In the genomic region with DNA sequence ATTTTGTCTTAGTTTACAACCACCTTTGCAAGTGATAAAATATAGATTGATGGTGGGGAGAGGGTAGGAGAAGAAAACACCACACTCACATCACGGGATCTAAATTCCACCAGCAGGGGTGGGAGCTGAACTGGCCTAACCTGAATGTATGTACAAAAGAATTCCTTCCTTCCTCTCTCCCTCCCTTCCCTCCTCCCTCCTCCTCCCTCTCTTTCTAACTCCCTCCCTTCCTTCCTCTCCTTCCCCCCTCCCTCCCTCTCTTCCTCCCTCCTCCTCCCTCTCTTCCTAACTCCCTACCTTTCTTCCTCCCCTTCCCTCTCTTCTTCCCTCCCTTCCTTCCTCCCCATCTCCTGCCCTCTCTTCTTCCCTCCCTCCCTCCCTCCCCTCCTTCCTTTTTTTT, we compare ENCODE assay signal across 20 cellular contexts. TPM values are rescaled to one million over a fixed set of nuclear protein-coding genes. Genes with fewer than 3 reads are reported as not detected.
DNase-seq lines count a peak whose midpoint lies in the region; ATAC-seq and TF ChIP-seq lines count a peak whose summit lies in the region.
"Had no signal": no experiment of that assay in that cellular context is flagged by ENCODE, and none has a peak within 500 bp of the region (broad histone marks: within the 10 kb centered on the region; RNA-seq: fewer than 3 reads in every experiment).

No MANE protein-coding gene starts in this region.

- H3K9me3 Mint-ChIP-seq in H9 (no peaks in the 10 kb centered on the region; a peak in 1 of 5 replicates), endodermal cell (no peaks in the 10 kb centered on the region), immature natural killer cell (no peaks in the 10 kb centered on the region)
- no peaks in the 10 kb centered on the region for H3K9me3 Mint-ChIP-seq in stimulated activated effector memory CD8-positive, alpha-beta T cell treated with anti-CD3 and anti-CD28 coated beads, Interleukin-12 subunit alpha, Interleukin-12 subunit beta, amount 100 ng/mL, for 72 hours
- H3K9me3 Mint-ChIP-seq: CD4-positive, alpha-beta memory T cell had no signal

- H4K5ac ChIP-seq in H9 (ENCODE audit: insufficient read length, low read depth, low read length), result no peak overlapping the region

- DNase-seq in H9, result no peak
- DNase-seq in NCI-H69 (lab: John Stamatoyannopoulos, UW), result peak; percentile 28
- no peak for DNase-seq in endodermal cell
- DNase-seq in stimulated activated effector memory CD8-positive, alpha-beta T cell treated with anti-CD3 and anti-CD28 coated beads, Interleukin-12 subunit alpha, Interleukin-12 subunit beta, amount 100 ng/mL, for 72 hours (ENCODE audit: low spot score in 2 of 2), result no peak
- no peak for DNase-seq in immature natural killer cell
- DNase-seq in UCSD-AML1 (lab: John Stamatoyannopoulos, UW; ENCODE audit: unreplicated experiment), result no peak
- no peak for DNase-seq in vagina (ENCODE audit: extremely low spot score in 2 of 2)
- DNase-seq: Calu3; CD4-positive, alpha-beta memory T cell; H7; KG1; MV-4-11; NCI-H1417; NCI-H187; NCI-H226; NCI-H524 treated with DMSO at 0.1 percent for 48 hours; Peyer's patch had no signal

- no CpG with 5 or more reads among the region's 1 CpG for whole genome bisulfite sequencing in H9 (ENCODE audit: extremely low coverage, insufficient read length, low lambda C conversion rate)
- WGBS in endodermal cell (ENCODE audit: insufficient coverage in 1 of 2, insufficient read length in 1 of 2), 2 experiments, result 75% methylated on average over 1 of the region's 1 CpG; no CpG with 5 or more reads in 1 of the 2 experiments

- no peaks in the 10 kb centered on the region for H4K20me1 ChIP-seq in H9 (ENCODE audit: control insufficient read depth, insufficient read depth, insufficient read length)
- H4K20me1 ChIP-seq: BLaER1 had no signal

- no peak for ATAC-seq in stimulated activated effector memory CD8-positive, alpha-beta T cell treated with anti-CD3 and anti-CD28 coated beads, Interleukin-12 subunit alpha, Interleukin-12 subunit beta, amount 100 ng/mL, for 72 hours
- ATAC-seq in HG02763 (IDR thresholded peaks at IDR 0.05; ENCODE audit: unreplicated experiment), result no peak

- H3K23me2 ChIP-seq in H9 (ENCODE audit: insufficient read length, low read depth, low read length, poor library complexity, severe bottlenecking), result no peaks in the 10 kb centered on the region

- H3T11ph ChIP-seq in H9 (ENCODE audit: low read length), result no peak overlapping the region

- no peak overlapping the region for H2BK120ac ChIP-seq in H9 (ENCODE audit: low read depth, low read length, poor library complexity, severe bottlenecking)

- no peak overlapping the region for H3K4me2 ChIP-seq in H9 (ENCODE audit: insufficient read depth, insufficient read length, low read length)
- H3K4me2 ChIP-seq: BLaER1 had no signal

- H3K14ac ChIP-seq in H9 (ENCODE audit: insufficient read depth, low read length), result no peak overlapping the region

- no peak for TF ChIP-seq POLR2A in vagina (IDR thresholded peaks at IDR 0.05)

- H2BK20ac ChIP-seq in H9 (ENCODE audit: low read depth, low read length, poor library complexity, severe bottlenecking), result no peak overlapping the region

- no peak overlapping the region for H3K23ac ChIP-seq in H9 (ENCODE audit: insufficient read length, low read depth, low read length)

- H2BK5ac ChIP-seq in H9 (ENCODE audit: insufficient read length, low read length), result no peak overlapping the region

- no peak overlapping the region for H2BK12ac ChIP-seq in H9 (ENCODE audit: insufficient read length, low read depth, low read length)

- H3K27me3 ChIP-seq in H9 (ENCODE audit: insufficient read depth, low read length) (no peaks in the 10 kb centered on the region), endodermal cell (ENCODE audit: control insufficient read depth, insufficient read depth, low read length, poor library complexity, severe bottlenecking) (no peaks in the 10 kb centered on the region), vagina (no peaks in the 10 kb centered on the region)
- H3K27me3 ChIP-seq: BLaER1, Peyer's patch, SJSA1 had no signal

- H3K79me2 ChIP-seq in H9 (ENCODE audit: insufficient read depth, low read length), result no peaks in the 10 kb centered on the region

- H3K4me3 ChIP-seq in endodermal cell (ENCODE audit: low read length) (no peak overlapping the region), vagina (no peak overlapping the region)
- H3K4me3 ChIP-seq: BLaER1, Peyer's patch, SJSA1 had no signal

- no peaks in the 10 kb centered on the region for H3K9me3 ChIP-seq in H9 (ENCODE audit: control insufficient read depth, low read depth, low read length)
- H3K9me3 ChIP-seq in endodermal cell (ENCODE audit: control insufficient read depth, low read length), result no peaks in the 10 kb centered on the region
- H3K9me3 ChIP-seq in vagina, result no peaks in the 10 kb centered on the region
- H3K9me3 ChIP-seq: BLaER1, Peyer's patch, SJSA1 had no signal

- no peak overlapping the region for H3K18ac ChIP-seq in H9 (ENCODE audit: insufficient read length, low read depth, low read length)

- H4K91ac ChIP-seq in H9 (ENCODE audit: insufficient read length, low read depth, low read length), result no peak overlapping the region

- no peaks in the 10 kb centered on the region for H3K79me1 ChIP-seq in H9 (ENCODE audit: insufficient read depth, low read depth, low read length, poor library complexity, severe bottlenecking)

- no peak overlapping the region for H3K9ac ChIP-seq in H9 (ENCODE audit: extremely low read depth, insufficient read length, low read length)
- no peak overlapping the region for H3K9ac ChIP-seq in endodermal cell (ENCODE audit: extremely low read depth, low read length, poor library complexity, severe bottlenecking)
- H3K9ac ChIP-seq: BLaER1 had no signal

- H3K4me1 Mint-ChIP-seq in H9 (peaks cover 36 to 43% of the 10 kb centered on the region in 2 experiments), endodermal cell (peaks cover 34% of the 10 kb centered on the region), immature natural killer cell (peaks cover 49 to 87% of the 10 kb centered on the region in 2 donors)
- H3K4me1 Mint-ChIP-seq in stimulated activated effector memory CD8-positive, alpha-beta T cell treated with anti-CD3 and anti-CD28 coated beads, Interleukin-12 subunit alpha, Interleukin-12 subunit beta, amount 100 ng/mL, for 72 hours, result peaks cover 44% of the 10 kb centered on the region

- H3K27ac ChIP-seq in H9 (ENCODE audit: insufficient read length, low read depth, low read length), result no peak overlapping the region
- no peak overlapping the region for H3K27ac ChIP-seq in endodermal cell (ENCODE audit: low read depth, low read length)
- H3K27ac ChIP-seq in vagina, result no peak overlapping the region
- H3K27ac ChIP-seq: BLaER1, Peyer's patch, SJSA1 had no signal

- H3K4me1 ChIP-seq in H9 (ENCODE audit: insufficient read depth, low read length) (peaks cover 20% of the 10 kb centered on the region; the same call in 1 of the 2 replicates), endodermal cell (ENCODE audit: control insufficient read depth, insufficient read depth, low read length) (peaks cover 27% of the 10 kb centered on the region), vagina (no peaks in the 10 kb centered on the region)
- H3K4me1 ChIP-seq: Peyer's patch had no signal

- no peak overlapping the region for H3K56ac ChIP-seq in H9 (ENCODE audit: insufficient read length, low read depth, low read length)

- TF ChIP-seq CTCF in H9 (conservative IDR thresholded peaks at IDR 0.05), result 0 out of 3 replicates have a peak, but pooled peaks have one; percentile 19
- TF ChIP-seq CTCF in endodermal cell (conservative IDR thresholded peaks at IDR 0.05), result peak; percentile 33
- no peak for TF ChIP-seq CTCF in vagina (IDR thresholded peaks at IDR 0.05)

- intact Hi-C loops in vagina (cut with DNase I), result no loop called here

- H3K4me3 Mint-ChIP-seq in H9, result no peak overlapping the region
- H3K4me3 Mint-ChIP-seq in endodermal cell, result no peak overlapping the region
- no peak overlapping the region for H3K4me3 Mint-ChIP-seq in stimulated activated effector memory CD8-positive, alpha-beta T cell treated with anti-CD3 and anti-CD28 coated beads, Interleukin-12 subunit alpha, Interleukin-12 subunit beta, amount 100 ng/mL, for 72 hours
- H3K4me3 Mint-ChIP-seq in immature natural killer cell, result no peak overlapping the region
- H3K4me3 Mint-ChIP-seq: CD4-positive, alpha-beta memory T cell had no signal

- H3K4ac ChIP-seq in H9 (ENCODE audit: low read depth, low read length), result no peak overlapping the region

- H3K36me3 Mint-ChIP-seq in H9 (ENCODE audit: insufficient read depth in 1 of 3, low read depth in 3 of 3) (no peaks in the 10 kb centered on the region), endodermal cell (ENCODE audit: low read depth) (no peaks in the 10 kb centered on the region), immature natural killer cell (no peaks in the 10 kb centered on the region)
- H3K36me3 Mint-ChIP-seq in stimulated activated effector memory CD8-positive, alpha-beta T cell treated with anti-CD3 and anti-CD28 coated beads, Interleukin-12 subunit alpha, Interleukin-12 subunit beta, amount 100 ng/mL, for 72 hours, result no peaks in the 10 kb centered on the region
- H3K36me3 Mint-ChIP-seq: CD4-positive, alpha-beta memory T cell had no signal

- no peak overlapping the region for H2BK15ac ChIP-seq in H9 (ENCODE audit: low read depth, low read length)

- no peak overlapping the region for H4K8ac ChIP-seq in H9 (replicated peaks; ENCODE audit: insufficient read length, low read depth, low read length)

- H2AK5ac ChIP-seq in H9 (ENCODE audit: insufficient read length, low read length), result no peak overlapping the region

- no peak overlapping the region for H2AFZ ChIP-seq in H9 (ENCODE audit: low read length)

- no peaks in the 10 kb centered on the region for H3K36me3 ChIP-seq in endodermal cell (ENCODE audit: control insufficient read depth, insufficient read depth, low read length)
- no peaks in the 10 kb centered on the region for H3K36me3 ChIP-seq in vagina
- H3K36me3 ChIP-seq: BLaER1, Peyer's patch, SJSA1 had no signal

- no peaks in the 10 kb centered on the region for H3K27me3 Mint-ChIP-seq in H9 (ENCODE audit: low read depth)
- H3K27me3 Mint-ChIP-seq in endodermal cell (ENCODE audit: insufficient read depth), result no peaks in the 10 kb centered on the region
- H3K27me3 Mint-ChIP-seq in immature natural killer cell (ENCODE audit: low read depth in 3 of 3), result peaks cover 0 to 3% (median 3%) of the 10 kb centered on the region in 3 donors
- H3K27me3 Mint-ChIP-seq: CD4-positive, alpha-beta memory T cell had no signal

- H3K27ac Mint-ChIP-seq in H9 (no peak overlapping the region), endodermal cell (no peak overlapping the region), immature natural killer cell (no peak overlapping the region)
- H3K27ac Mint-ChIP-seq in stimulated activated effector memory CD8-positive, alpha-beta T cell treated with anti-CD3 and anti-CD28 coated beads, Interleukin-12 subunit alpha, Interleukin-12 subunit beta, amount 100 ng/mL, for 72 hours, result peak overlapping the region; percentile 46
- H3K27ac Mint-ChIP-seq: CD4-positive, alpha-beta memory T cell had no signal

RNA-seq across cellular contexts. Expression of a gene that starts 40.2 kb away (rescaled TPM):
- total RNA-seq in H9 (2021), result 1.2 and 1.4 TPM in 2 replicates
- under 1 TPM; 0.13 to 0.99 TPM for total RNA-seq in endodermal cell
- polyA plus RNA-seq in endodermal cell (2013, experiment 1 of 2), result 0.82 TPM
- 1.1 TPM for polyA plus RNA-seq in endodermal cell (2013, experiment 2 of 2)
- polyA plus RNA-seq in immature natural killer cell, result 10 to 100 TPM in 2 of 3 donors, 1 to 10 TPM in 1; 9.8 to 24.1 (median 15.5) TPM
- 2.9 TPM for total RNA-seq in vagina

Comparison
In these comparisons a context has a peak if more than half of its experiments do, and no peak if none do; other contexts are left out.
1. CTCF ChIP-seq: peak in H9 (single experiment) and endodermal cell (single experiment); none in vagina (0 of 3).